Comparison of ENCODE assay signal across 25 cellular contexts in genomic region chr1:62040973-62041372, GRCh38.
"Had no signal": no experiment of that assay in that cellular context is flagged by ENCODE, and none has a peak within 500 bp of the region (broad histone marks: within the 10 kb centered on the region; RNA-seq: fewer than 3 reads in every experiment).

No MANE protein-coding gene starts in this region.

- H3K4me2 ChIP-seq: smooth muscle cell had no signal

- H3K4me1 Mint-ChIP-seq: activated B cell treated with CpG ODN at 0.5 μM for 24 hours; central memory CD8-positive, alpha-beta T cell had no signal

- H3K27ac ChIP-seq: breast epithelium, esophagus squamous epithelium, heart right ventricle, lower lobe of right lung, neutrophil, prostate gland, suprapubic skin, tibial artery had no signal

- H3K27me3 Mint-ChIP-seq: activated B cell treated with CpG ODN at 0.5 μM for 24 hours; central memory CD8-positive, alpha-beta T cell; dendritic cell treated with granulocyte-macrophage colony-stimulating factor and Interleukin-4, amounts not matched to agents 40 ng/mL and 50 ng/mL, for 4 days had no signal

- H3K4me3 ChIP-seq: breast epithelium, esophagus squamous epithelium, heart right ventricle, lower lobe of right lung, mucosa of descending colon, prostate gland, smooth muscle cell, suprapubic skin, tibial artery had no signal

- DNase-seq: activated B cell treated with CpG ODN at 0.5 μM for 24 hours; activated naive CD4-positive, alpha-beta T cell; activated T-cell treated with anti-CD3 and anti-CD28 coated beads for 4 hours; activated T-cell treated with anti-CD3 and anti-CD28 coated beads, Interleukin-2, amount 50 U/mL, for 72 hours; esophagus squamous epithelium; foreskin melanocyte; heart right ventricle; kidney glomerular epithelial cell; lower lobe of right lung; mesenchymal stem cell; mucosa of descending colon; stimulated activated CD4-positive, alpha-beta T cell treated with anti-CD3 and anti-CD28 coated beads, Interleukin-1b, Interleukin-23, amount 100 ng/mL, for 48 hours; stimulated activated naive CD4-positive, alpha-beta T cell; T-helper 2 cell; tibial artery had no signal

- H3K9me3 Mint-ChIP-seq: activated B cell treated with CpG ODN at 0.5 μM for 24 hours; activated naive CD4-positive, alpha-beta T cell treated with anti-CD3 and anti-CD28 coated beads, Interleukin-2, amount 50 U/mL, for 72 hours; activated T-cell treated with anti-CD3 and anti-CD28 coated beads, Interleukin-2, amount 50 U/mL, for 72 hours; central memory CD8-positive, alpha-beta T cell; dendritic cell treated with granulocyte-macrophage colony-stimulating factor and Interleukin-4, amounts not matched to agents 40 ng/mL and 50 ng/mL, for 4 days; nephron had no signal

- H3K4me3 Mint-ChIP-seq: activated B cell treated with CpG ODN at 0.5 μM for 24 hours; activated T-cell treated with anti-CD3 and anti-CD28 coated beads, Interleukin-2, amount 50 U/mL, for 72 hours; central memory CD8-positive, alpha-beta T cell; dendritic cell treated with granulocyte-macrophage colony-stimulating factor and Interleukin-4, amounts not matched to agents 40 ng/mL and 50 ng/mL, for 4 days; nephron had no signal

- H3K4me1 ChIP-seq: breast epithelium, esophagus squamous epithelium, lower lobe of right lung, prostate gland, suprapubic skin, tibial artery had no signal

- H3K9me3 ChIP-seq: breast epithelium, esophagus squamous epithelium, heart right ventricle, lower lobe of right lung, mucosa of descending colon, neutrophil, prostate gland, suprapubic skin, tibial artery had no signal

- ATAC-seq: activated naive CD4-positive, alpha-beta T cell treated with anti-CD3 and anti-CD28 coated beads, Interleukin-2, amount 50 U/mL, for 72 hours; activated T-cell treated with anti-CD3 and anti-CD28 coated beads, Interleukin-2, amount 50 U/mL, for 72 hours; heart right ventricle; left lobe of liver; lower lobe of right lung; mucosa of descending colon had no signal

- H3K36me3 ChIP-seq: breast epithelium, heart right ventricle, lower lobe of right lung, neutrophil, prostate gland, suprapubic skin had no signal

- H3K36me3 Mint-ChIP-seq: activated naive CD4-positive, alpha-beta T cell treated with anti-CD3 and anti-CD28 coated beads, Interleukin-2, amount 50 U/mL, for 72 hours had no signal

- H3K27ac Mint-ChIP-seq: activated B cell treated with CpG ODN at 0.5 μM for 24 hours; activated T-cell treated with anti-CD3 and anti-CD28 coated beads, Interleukin-2, amount 50 U/mL, for 72 hours; dendritic cell treated with granulocyte-macrophage colony-stimulating factor and Interleukin-4, amounts not matched to agents 40 ng/mL and 50 ng/mL, for 4 days had no signal

- H3K27me3 ChIP-seq: breast epithelium, esophagus squamous epithelium, heart right ventricle, neutrophil, suprapubic skin, tibial artery had no signal
